Comparison of ENCODE assay signal across 20 cellular contexts in the genomic region with DNA sequence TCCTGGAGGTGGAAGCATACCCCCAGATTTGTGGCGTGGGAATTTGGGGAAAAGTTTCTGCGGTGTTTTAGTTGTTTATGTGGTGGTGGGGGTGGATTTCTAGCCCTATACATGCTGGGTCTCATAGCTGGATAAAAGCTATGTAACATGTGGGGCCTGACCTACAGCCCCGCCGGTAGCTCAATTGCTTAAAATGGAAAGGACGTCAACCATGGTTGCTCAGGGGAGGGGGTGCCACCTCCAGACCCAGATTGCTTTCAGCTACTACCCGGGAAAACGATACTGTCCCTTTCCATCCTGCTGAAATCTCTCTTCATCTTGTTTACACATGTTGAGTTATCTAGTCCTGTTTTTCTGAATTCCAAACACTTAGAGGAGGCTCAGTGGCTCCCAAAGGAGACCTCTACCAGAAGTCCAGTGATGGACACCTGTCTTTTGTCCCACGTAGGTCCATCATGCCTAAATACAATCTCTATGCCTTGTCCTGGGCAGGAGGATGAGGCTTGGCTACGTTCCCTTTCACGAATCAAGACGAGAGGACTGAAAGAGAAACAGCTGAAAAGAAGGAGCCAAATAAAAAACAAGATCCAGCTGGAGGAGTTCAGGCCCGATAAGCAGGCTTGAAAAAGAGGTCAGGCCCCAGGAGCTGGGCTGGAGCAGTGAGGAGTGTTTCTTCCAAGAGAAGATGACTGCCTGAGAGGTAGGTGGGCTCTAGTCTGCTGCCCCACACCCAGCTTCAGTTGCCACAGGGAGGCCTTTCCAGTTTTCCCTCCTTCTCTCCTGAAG.
DNase-seq lines count a peak whose midpoint lies in the region; ATAC-seq and TF ChIP-seq lines count a peak whose summit lies in the region.
"Had no signal": no experiment of that assay in that cellular context is flagged by ENCODE, and none has a peak within 500 bp of the region (broad histone marks: within the 10 kb centered on the region; RNA-seq: fewer than 3 reads in every experiment).

No MANE protein-coding gene starts in this region.

- H3K27me3 ChIP-seq in adipocyte (replicated peaks; ENCODE audit: control insufficient read depth, insufficient read depth, low read length), result no peaks in the 10 kb centered on the region
- no peaks in the 10 kb centered on the region for H3K27me3 ChIP-seq in gastroesophageal sphincter
- H3K27me3 ChIP-seq in tibial artery, result no peaks in the 10 kb centered on the region

- H3K4me1 ChIP-seq in adipocyte (ENCODE audit: control insufficient read depth, insufficient read depth, low read length) (peaks cover 61% of the 10 kb centered on the region), gastroesophageal sphincter (no peaks in the 10 kb centered on the region), tibial artery (peaks cover 0 to 40% (median 29%) of the 10 kb centered on the region in 4 donors)

- peaks cover 4% of the 10 kb centered on the region for H3K36me3 ChIP-seq in adipocyte (ENCODE audit: control insufficient read depth, insufficient read depth, low read length, severe bottlenecking)
- no peaks in the 10 kb centered on the region for H3K36me3 ChIP-seq in gastroesophageal sphincter
- H3K36me3 ChIP-seq in tibial artery, result no peaks in the 10 kb centered on the region

- H3K9me3 Mint-ChIP-seq in nephron, result no peaks in the 10 kb centered on the region
- no peaks in the 10 kb centered on the region for H3K9me3 Mint-ChIP-seq in endothelial cell (ENCODE audit: unreplicated experiment)
- H3K9me3 Mint-ChIP-seq: CD8-positive, alpha-beta T cell had no signal

- peak overlapping the region; percentile 90 for H3K9ac ChIP-seq in adipocyte (ENCODE audit: low read length)

- H3K27ac ChIP-seq in gastroesophageal sphincter (peak overlapping the region in 3 of 4 donors; percentile 69 to 78 (median 69)), tibial artery (peak overlapping the region; percentile 86 to 91)
- H3K27ac ChIP-seq: HL-60 had no signal

- H3K4me3 ChIP-seq in adipocyte (ENCODE audit: low read length) (peak overlapping the region; percentile 69), gastroesophageal sphincter (no peak overlapping the region), tibial artery (peak overlapping the region in 1 of 2 donors; percentile 26)

- intact Hi-C loops in tibial artery (cut with DNase I; ENCODE audit: low total_unique reads), result no loop called here

- TF ChIP-seq POLR2A in gastroesophageal sphincter (IDR thresholded peaks at IDR 0.05), result no peak

- DNase-seq in adipocyte (ENCODE audit: low read depth) (no peak), tibial artery (peak; percentile 60 to 71), endothelial cell (ENCODE audit: low spot score) (no peak)
- no peak for DNase-seq in stimulated activated naive CD4-positive, alpha-beta T cell (lab: John Stamatoyannopoulos, UW)
- DNase-seq: activated CD4-positive, alpha-beta T cell treated with anti-CD3 and anti-CD28 coated beads for 48 hours; activated effector memory CD4-positive, alpha-beta T cell treated with anti-CD3 and anti-CD28 coated beads, Interleukin-2, amount 50 U/mL, for 16 hours; CD8-positive, alpha-beta T cell; cerebellar nuclear complex; effector memory CD4-positive, alpha-beta T cell; kidney glomerular epithelial cell; MM.1S; NCI-H146; occipital lobe; stimulated activated CD4-positive, alpha-beta T cell treated with anti-CD3 and anti-CD28 coated beads, Interleukin-2, amount 100 ng/mL, for 48 hours had no signal

- no peaks in the 10 kb centered on the region for H3K9me3 ChIP-seq in adipocyte (ENCODE audit: control insufficient read depth, low read length)
- no peaks in the 10 kb centered on the region for H3K9me3 ChIP-seq in gastroesophageal sphincter
- H3K9me3 ChIP-seq in tibial artery, result no peaks in the 10 kb centered on the region

- H3K27me3 Mint-ChIP-seq in nephron (ENCODE audit: low read depth), result peaks cover 8% of the 10 kb centered on the region
- no peaks in the 10 kb centered on the region for H3K27me3 Mint-ChIP-seq in endothelial cell (ENCODE audit: unreplicated experiment)

- H3K4me1 Mint-ChIP-seq in nephron, result peaks cover 26% of the 10 kb centered on the region
- H3K4me1 Mint-ChIP-seq in endothelial cell (ENCODE audit: unreplicated experiment), result peaks cover 7% of the 10 kb centered on the region

- ATAC-seq in gastroesophageal sphincter (peak; percentile 44), HG02884 (IDR thresholded peaks at IDR 0.05; ENCODE audit: unreplicated experiment) (no peak), GM21786 (IDR thresholded peaks at IDR 0.05; ENCODE audit: unreplicated experiment) (no peak)
- ATAC-seq: CD8-positive, alpha-beta T cell had no signal

- TF ChIP-seq EP300 in gastroesophageal sphincter (IDR thresholded peaks at IDR 0.05), result no peak

- H3K4me3 Mint-ChIP-seq in nephron, result peak overlapping the region in 1 of 3 experiments; percentile 44
- H3K4me3 Mint-ChIP-seq in endothelial cell (ENCODE audit: unreplicated experiment), result no peak overlapping the region
- H3K4me3 Mint-ChIP-seq: CD8-positive, alpha-beta T cell; IgD-negative memory B cell had no signal

- WGBS in gastroesophageal sphincter (ENCODE audit: low coverage in 1 of 2), 2 donors, result 26 to 76% methylated on average over 6 to 9 of the region's 12 CpGs

- peak overlapping the region in 2 of 3 experiments; percentile 70 to 81 for H3K27ac Mint-ChIP-seq in nephron
- no peak overlapping the region for H3K27ac Mint-ChIP-seq in endothelial cell (ENCODE audit: unreplicated experiment)
- H3K27ac Mint-ChIP-seq: CD8-positive, alpha-beta T cell; IgD-negative memory B cell had no signal

- TF ChIP-seq CTCF in gastroesophageal sphincter (IDR thresholded peaks at IDR 0.05), result no peak
- TF ChIP-seq CTCF in nephron (IDR thresholded peaks at IDR 0.05; ENCODE audit: unreplicated experiment in 3 of 3), result no peak
- no peak for TF ChIP-seq CTCF in tibial artery (IDR thresholded peaks at IDR 0.05)
- no peak for TF ChIP-seq CTCF in endothelial cell (IDR thresholded peaks at IDR 0.05; ENCODE audit: unreplicated experiment)

- no peaks in the 10 kb centered on the region for H3K36me3 Mint-ChIP-seq in nephron (ENCODE audit: low read depth)
- H3K36me3 Mint-ChIP-seq in endothelial cell (ENCODE audit: low read depth, unreplicated experiment), result no peaks in the 10 kb centered on the region
- H3K36me3 Mint-ChIP-seq: CD8-positive, alpha-beta T cell; IgD-negative memory B cell had no signal

Comparison
In these comparisons a context has a peak if more than half of its experiments do, and no peak if none do; other contexts are left out.
1. DNase-seq: peak in tibial artery (2 of 2); none in adipocyte (single experiment), endothelial cell (single experiment) and stimulated activated naive CD4-positive, alpha-beta T cell (0 of 6).